ENCODE assay signal across 8 cellular contexts in the genomic region with DNA sequence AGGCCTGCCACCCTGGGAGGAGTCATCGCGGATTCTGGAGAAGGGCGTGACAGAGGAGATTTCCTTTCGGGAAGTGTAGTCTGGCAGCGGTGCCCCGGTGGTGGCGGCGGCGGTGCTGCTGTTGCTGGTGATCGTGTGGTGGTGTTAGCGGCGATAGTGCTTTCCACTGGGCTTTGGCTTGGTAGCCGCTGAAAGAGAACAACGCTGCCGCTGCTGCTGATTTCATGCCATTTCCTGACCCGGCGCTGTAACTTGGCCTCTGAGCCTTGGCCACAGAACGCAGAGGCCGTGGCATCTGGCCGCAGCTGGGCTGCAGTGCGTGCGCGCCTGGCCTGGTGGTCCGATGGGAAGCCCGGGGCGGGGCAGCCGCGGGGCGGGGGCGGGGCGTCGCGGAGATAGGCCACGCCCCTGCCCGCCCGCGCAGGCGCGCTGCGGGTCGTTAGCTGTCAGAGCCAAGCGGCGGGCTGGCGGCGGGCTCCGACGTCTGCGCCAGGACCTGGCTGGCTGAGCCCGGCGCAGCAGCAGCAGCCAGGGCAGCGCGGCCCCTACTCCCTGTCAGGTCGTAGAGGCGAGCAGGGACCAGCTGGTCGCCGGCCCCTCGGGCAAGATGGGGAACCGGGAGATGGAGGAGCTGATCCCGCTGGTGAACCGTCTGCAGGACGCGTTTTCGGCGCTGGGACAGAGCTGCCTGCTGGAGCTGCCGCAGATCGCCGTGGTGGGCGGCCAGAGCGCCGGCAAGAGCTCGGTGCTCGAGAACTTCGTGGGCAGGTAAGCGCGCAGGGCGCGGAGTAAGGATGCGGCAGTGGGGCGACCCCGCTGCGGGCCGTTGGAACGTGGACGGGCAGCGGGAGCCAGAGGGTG. TPM values are rescaled to one million over a fixed set of nuclear protein-coding genes. Genes with fewer than 3 reads are reported as not detected.
DNase-seq lines count a peak whose midpoint lies in the region; ATAC-seq and TF ChIP-seq lines count a peak whose summit lies in the region.

Gene DNM3, plus strand, starts transcription at position 449 of the 861 bp plus-strand sequence. Its CDS starts 159 bp downstream, at position 608.

- peaks cover 0 to 14% of the 10 kb centered on the region in 2 donors for H3K4me1 ChIP-seq in left lung

- H3K27me3 ChIP-seq in left lung, result peaks cover 0 to 10% of the 10 kb centered on the region in 2 donors

- peaks cover 26% of the 10 kb centered on the region for H3K4me1 Mint-ChIP-seq in dendritic cell treated with granulocyte-macrophage colony-stimulating factor and Interleukin-4, amounts not matched to agents 40 ng/mL and 50 ng/mL, for 4 days (ENCODE audit: low read depth)

- peak within 1 kb of the TSS; percentile 65 to 66 for H3K4me3 ChIP-seq in left lung

- H3K27ac Mint-ChIP-seq in dendritic cell treated with granulocyte-macrophage colony-stimulating factor and Interleukin-4, amounts not matched to agents 40 ng/mL and 50 ng/mL, for 4 days, result peak within 1 kb of the TSS; percentile 68

- H3K9me3 Mint-ChIP-seq in dendritic cell treated with granulocyte-macrophage colony-stimulating factor and Interleukin-4, amounts not matched to agents 40 ng/mL and 50 ng/mL, for 4 days, result no peaks in the 10 kb centered on the region

- H3K27me3 Mint-ChIP-seq in dendritic cell treated with granulocyte-macrophage colony-stimulating factor and Interleukin-4, amounts not matched to agents 40 ng/mL and 50 ng/mL, for 4 days, result peaks cover 26% of the 10 kb centered on the region

- no peaks in the 10 kb centered on the region for H3K36me3 ChIP-seq in left lung

- intact Hi-C loops in dendritic cell treated with granulocyte-macrophage colony-stimulating factor and Interleukin-4, amounts not matched to agents 40 ng/mL and 50 ng/mL, for 4 days (cut with micrococcal nuclease), result loop anchor here (2.0 to 5.0 kb wide), 2 partner anchors 60 to 99 kb away; partner anchors contain the start of genes METTL13 and VAMP4
- intact Hi-C loops in left lung (cut with DNase I), result no loop called here

- H3K36me3 Mint-ChIP-seq in dendritic cell treated with granulocyte-macrophage colony-stimulating factor and Interleukin-4, amounts not matched to agents 40 ng/mL and 50 ng/mL, for 4 days (ENCODE audit: low read depth), result no peaks in the 10 kb centered on the region

- ATAC-seq in HG03045 (IDR thresholded peaks at IDR 0.05; ENCODE audit: unreplicated experiment), result peak; percentile 86
- peak; percentile 99 for ATAC-seq in left lung

- TF ChIP-seq CTCF in left lung (IDR thresholded peaks at IDR 0.05), result no peak

- H3K27ac ChIP-seq in left lung, result peak within 1 kb of the TSS; percentile 50 to 83

- DNase-seq in NCI-H524 (lab: John Stamatoyannopoulos, UW) (peak; percentile 51 to 73), NCI-H524 treated with DMSO at 0.1 percent for 48 hours (lab: John Stamatoyannopoulos, UW) (no peak), NCI-H2227 (lab: John Stamatoyannopoulos, UW; ENCODE audit: unreplicated experiment) (peak; percentile 81), left lung (peak; percentile 80 to 95)
- peak; percentile 72 for DNase-seq in activated CD4-positive, alpha-beta T cell treated with anti-CD3 and anti-CD28 coated beads, Interleukin-2, amount 50 U/mL, for 1 hour
- DNase-seq in stimulated activated CD4-positive, alpha-beta T cell treated with anti-CD3 and anti-CD28 coated beads, Interleukin-1b, Interleukin-23, amount 100 ng/mL, for 48 hours, result peak; percentile 69

- H3K4me3 Mint-ChIP-seq in dendritic cell treated with granulocyte-macrophage colony-stimulating factor and Interleukin-4, amounts not matched to agents 40 ng/mL and 50 ng/mL, for 4 days, result peak within 1 kb of the TSS; percentile 91

- H3K9me3 ChIP-seq in left lung, result no peaks in the 10 kb centered on the region

RNA-seq across cellular contexts. Expression of gene DNM3, which starts in this region (rescaled TPM):
- total RNA-seq in left lung, result 1 to 10 TPM; 6.8 to 7.7 TPM
